ENCODE assay signal across 8 cellular contexts in the genomic region with DNA sequence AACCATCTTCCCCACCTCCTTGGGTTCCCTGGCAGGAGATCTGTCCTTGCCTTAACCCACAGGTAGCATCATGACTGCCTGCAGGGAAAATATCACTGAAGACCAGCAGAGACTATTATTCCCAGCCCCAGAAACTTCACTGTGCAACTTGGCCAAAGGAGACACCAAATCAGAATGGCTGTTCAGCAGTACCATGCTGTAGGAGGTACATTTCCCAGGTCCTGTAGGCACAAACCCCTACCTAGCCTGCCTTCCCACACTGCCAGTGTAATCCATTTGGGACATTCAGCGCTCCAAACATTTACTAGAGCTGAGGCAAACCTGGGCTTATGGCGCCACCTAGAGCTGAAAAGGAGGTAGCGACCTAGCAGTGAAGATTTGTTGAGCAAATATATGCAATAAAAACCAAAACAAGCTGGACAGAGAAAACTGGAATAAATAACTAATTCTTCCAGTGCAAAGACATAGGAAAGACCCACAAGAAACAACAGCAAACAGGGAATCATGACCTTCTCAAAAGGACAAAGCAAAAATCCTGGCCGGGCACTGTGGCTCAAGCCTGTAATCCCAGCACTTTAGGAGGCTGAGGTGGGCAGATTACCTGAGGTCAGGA.
A peak's percentile ranks its signal among the peaks of the same experiment; 100 is the strongest.
DNase-seq lines count a peak whose midpoint lies in the region; TF ChIP-seq lines count a peak whose summit lies in the region.

No MANE protein-coding gene starts in this region.

- POLR2A ChIA-PET in GM10248 (lab: Yijun Ruan, JAX) = no interaction called here

- H3K27ac Mint-ChIP-seq in HFFc6 = peak overlapping the region; percentile 51
- no peak overlapping the region for H3K27ac Mint-ChIP-seq in progenitor cell of endocrine pancreas

- H3K4me3 Mint-ChIP-seq in HFFc6 = no peak overlapping the region
- H3K4me3 Mint-ChIP-seq in progenitor cell of endocrine pancreas (ENCODE audit: low read depth) = no peak overlapping the region

- peaks cover 23% of the 10 kb centered on the region for H3K4me1 Mint-ChIP-seq in HFFc6 (ENCODE audit: low read depth)
- H3K4me1 Mint-ChIP-seq in progenitor cell of endocrine pancreas (ENCODE audit: low read depth) = no peaks in the 10 kb centered on the region

- H3K27me3 Mint-ChIP-seq in HFFc6 (ENCODE audit: insufficient read depth) (no peaks in the 10 kb centered on the region), progenitor cell of endocrine pancreas (no peaks in the 10 kb centered on the region)

- DNase-seq in GM10248 (ENCODE audit: extremely low spot score) (no peak), HFFc6 (peak; percentile 57), NCI-H526 treated with DMSO at 0.1 percent for 48 hours (lab: John Stamatoyannopoulos, UW) (peak; percentile 6), activated T-cell treated with anti-CD3 and anti-CD28 coated beads for 48 hours (ENCODE audit: low read depth) (peak; percentile 16), fibroblast of villous mesenchyme (ENCODE audit: low read depth) (peak; percentile 74), progenitor cell of endocrine pancreas (ENCODE audit: low spot score, unreplicated experiment) (peak; percentile 20), DMS114 treated with DMSO at 0.1 percent for 48 hours (lab: John Stamatoyannopoulos, UW; ENCODE audit: unreplicated experiment) (no peak), NCI-H1417 treated with DMSO at 0.1 percent for 48 hours (lab: John Stamatoyannopoulos, UW) (no peak)

- H3K4me3 ChIP-seq in fibroblast of villous mesenchyme (ENCODE audit: low read depth, low read length) = no peak overlapping the region

- CTCF ChIA-PET in GM10248 (lab: Yijun Ruan, JAX) = interaction anchor here (0.9 to 1.9 kb wide), 8 partner anchors 9 to 218 kb away, joined by 3 to 5 read pairs (median 4); partner anchors contain the start of gene NMBR

- H3K9me3 Mint-ChIP-seq in HFFc6 (peaks cover 11% of the 10 kb centered on the region; the same call in 1 of the 2 replicates), progenitor cell of endocrine pancreas (ENCODE audit: low read depth) (peaks cover 24% of the 10 kb centered on the region)

- TF ChIP-seq CTCF in GM10248 (IDR thresholded peaks at IDR 0.05; ENCODE audit: control extremely low read depth, extremely low read depth, low read depth, missing control alignments) (peak; percentile 33), HFFc6 (IDR thresholded peaks at IDR 0.05) (peak; percentile 93), fibroblast of villous mesenchyme (IDR thresholded peaks at IDR 0.05; ENCODE audit: insufficient read depth, low read depth, low read length) (peak; percentile 90), progenitor cell of endocrine pancreas (IDR thresholded peaks at IDR 0.05; ENCODE audit: unreplicated experiment) (peak; percentile 75)

- H3K36me3 Mint-ChIP-seq in HFFc6 (ENCODE audit: low read depth) (peaks cover 46% of the 10 kb centered on the region), progenitor cell of endocrine pancreas (ENCODE audit: insufficient read depth) (peaks cover 62% of the 10 kb centered on the region)

Comparison
In these comparisons a context has a peak if more than half of its experiments do, and no peak if none do; other contexts are left out.
1. DNase-seq: peak in HFFc6 (single experiment), NCI-H526 treated with DMSO at 0.1 percent for 48 hours (single experiment), activated T-cell treated with anti-CD3 and anti-CD28 coated beads for 48 hours (single experiment), fibroblast of villous mesenchyme (single experiment) and progenitor cell of endocrine pancreas (single experiment); none in GM10248 (single experiment), DMS114 treated with DMSO at 0.1 percent for 48 hours (single experiment) and NCI-H1417 treated with DMSO at 0.1 percent for 48 hours (single experiment).
2. CTCF ChIP-seq: peak in every context shown above with its lines; median percentile 93 in HFFc6; 90 in fibroblast of villous mesenchyme; 75 in progenitor cell of endocrine pancreas; 33 in GM10248.